16 cellular contexts compared by ENCODE assay signal in the genomic region with DNA sequence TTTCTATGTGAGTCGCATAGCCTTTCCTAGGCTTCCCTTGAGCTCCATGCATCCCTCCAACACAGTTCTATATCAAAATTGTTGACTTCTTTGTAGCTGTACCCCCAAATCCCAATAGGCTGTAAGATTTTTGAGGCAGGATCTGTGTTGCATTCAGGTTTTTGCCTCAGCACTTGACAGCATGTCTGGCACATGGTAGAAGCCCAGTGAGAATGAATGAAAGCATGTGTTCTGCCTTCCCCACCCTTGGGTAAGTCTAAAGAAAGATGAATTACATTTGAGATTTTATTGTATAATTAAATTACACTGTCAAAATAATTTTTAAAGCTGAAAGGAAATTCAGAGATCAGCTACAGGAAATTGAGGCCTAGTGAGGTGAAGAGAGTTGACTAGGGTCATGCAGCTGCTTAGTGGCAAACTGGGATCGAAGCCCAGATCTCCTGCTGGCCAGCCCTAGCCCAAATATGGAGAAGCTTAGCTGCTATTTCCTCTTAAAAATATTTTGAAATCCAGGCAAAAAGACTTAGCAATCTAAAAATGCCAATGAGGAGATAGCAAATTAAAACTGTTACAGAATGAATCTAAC.
A peak's percentile ranks its signal among the peaks of the same experiment; 100 is the strongest.
DNase-seq lines count a peak whose midpoint lies in the region; TF ChIP-seq lines count a peak whose summit lies in the region.
"Had no signal": no experiment of that assay in that cellular context is flagged by ENCODE, and none has a peak within 500 bp of the region (broad histone marks: within the 10 kb centered on the region; RNA-seq: fewer than 3 reads in every experiment).

No MANE protein-coding gene starts in this region.

- intact Hi-C loops in activated T-helper 1 cell treated with anti-CD3 and anti-CD28 coated beads, Interleukin-12 subunit alpha, Interleukin-12 subunit beta, Interleukin-2, Interleukin-4 antibody, amounts not matched to agents 30 ng/mL and 10 ng/mL and 1 ng/mL, durations not matched to agents 14 hours and 24 hours and 36 hours (cut with micrococcal nuclease): no loop called here

- peaks cover 20% of the 10 kb centered on the region for H3K4me1 Mint-ChIP-seq in nephron
- H3K4me1 Mint-ChIP-seq in activated T-helper 1 cell treated with anti-CD3 and anti-CD28 coated beads, Interleukin-12 subunit alpha, Interleukin-12 subunit beta, Interleukin-2, Interleukin-4 antibody, amounts not matched to agents 30 ng/mL and 10 ng/mL and 1 ng/mL, durations not matched to agents 14 hours and 24 hours and 36 hours (ENCODE audit: low read depth): no peaks in the 10 kb centered on the region
- H3K4me1 Mint-ChIP-seq: neural progenitor cell had no signal

- in situ Hi-C loops in GM13977 (cut with MboI; ENCODE audit: low pct_unique_long_range_greater_than_20kb, low sequenced_read_pairs, unreplicated experiment): no loop called here

- TF ChIP-seq CTCF in nephron (IDR thresholded peaks at IDR 0.05; ENCODE audit: unreplicated experiment in 3 of 3) (no peak), GM13977 (IDR thresholded peaks at IDR 0.05; ENCODE audit: extremely low read depth, insufficient read depth, missing control alignments) (no peak)

- peaks cover 3% of the 10 kb centered on the region for H3K27me3 Mint-ChIP-seq in nephron (ENCODE audit: low read depth)
- no peaks in the 10 kb centered on the region for H3K27me3 Mint-ChIP-seq in activated T-helper 1 cell treated with anti-CD3 and anti-CD28 coated beads, Interleukin-12 subunit alpha, Interleukin-12 subunit beta, Interleukin-2, Interleukin-4 antibody, amounts not matched to agents 30 ng/mL and 10 ng/mL and 1 ng/mL, durations not matched to agents 14 hours and 24 hours and 36 hours (ENCODE audit: insufficient read depth)

- H3K9me3 Mint-ChIP-seq in nephron: peaks cover 28% of the 10 kb centered on the region
- H3K9me3 Mint-ChIP-seq in activated T-helper 1 cell treated with anti-CD3 and anti-CD28 coated beads, Interleukin-12 subunit alpha, Interleukin-12 subunit beta, Interleukin-2, Interleukin-4 antibody, amounts not matched to agents 30 ng/mL and 10 ng/mL and 1 ng/mL, durations not matched to agents 14 hours and 24 hours and 36 hours: peaks cover 8% of the 10 kb centered on the region

- H3K27ac Mint-ChIP-seq in nephron: peak overlapping the region; percentile 1 to 87 (median 40)
- no peak overlapping the region for H3K27ac Mint-ChIP-seq in activated T-helper 1 cell treated with anti-CD3 and anti-CD28 coated beads, Interleukin-12 subunit alpha, Interleukin-12 subunit beta, Interleukin-2, Interleukin-4 antibody, amounts not matched to agents 30 ng/mL and 10 ng/mL and 1 ng/mL, durations not matched to agents 14 hours and 24 hours and 36 hours
- H3K27ac Mint-ChIP-seq: activated CD8-positive, alpha-beta T cell treated with anti-CD3 and anti-CD28 coated beads, Interleukin-2, amount 10 ng/mL, durations not matched to agents 7 days and 5 days; neural progenitor cell had no signal

- no peak overlapping the region for H3K4me3 Mint-ChIP-seq in nephron
- no peak overlapping the region for H3K4me3 Mint-ChIP-seq in activated T-helper 1 cell treated with anti-CD3 and anti-CD28 coated beads, Interleukin-12 subunit alpha, Interleukin-12 subunit beta, Interleukin-2, Interleukin-4 antibody, amounts not matched to agents 30 ng/mL and 10 ng/mL and 1 ng/mL, durations not matched to agents 14 hours and 24 hours and 36 hours
- H3K4me3 Mint-ChIP-seq: activated CD8-positive, alpha-beta T cell treated with anti-CD3 and anti-CD28 coated beads, Interleukin-2, amount 10 ng/mL, durations not matched to agents 7 days and 5 days; neural progenitor cell had no signal

- no peaks in the 10 kb centered on the region for H3K36me3 Mint-ChIP-seq in nephron (ENCODE audit: low read depth)
- H3K36me3 Mint-ChIP-seq in activated T-helper 1 cell treated with anti-CD3 and anti-CD28 coated beads, Interleukin-12 subunit alpha, Interleukin-12 subunit beta, Interleukin-2, Interleukin-4 antibody, amounts not matched to agents 30 ng/mL and 10 ng/mL and 1 ng/mL, durations not matched to agents 14 hours and 24 hours and 36 hours (ENCODE audit: low read depth): no peaks in the 10 kb centered on the region
- H3K36me3 Mint-ChIP-seq: neural progenitor cell had no signal

- peak; percentile 84 for DNase-seq in AG08395 (ENCODE audit: low spot score)
- DNase-seq in LHCN-M2 (ENCODE audit: low read depth): peak; percentile 21
- DNase-seq in fibroblast of the conjunctiva (ENCODE audit: low read depth): peak; percentile 68
- DNase-seq in NCI-H2081 (lab: John Stamatoyannopoulos, UW): no peak
- DNase-seq in activated T-helper 1 cell treated with anti-CD3 and anti-CD28 coated beads, Interleukin-12 subunit alpha, Interleukin-12 subunit beta, Interleukin-2, Interleukin-4 antibody, amounts not matched to agents 30 ng/mL and 10 ng/mL and 1 ng/mL, durations not matched to agents 14 hours and 24 hours and 36 hours (ENCODE audit: low spot score): no peak
- DNase-seq in GM13977 (ENCODE audit: low spot score): no peak
- no peak for DNase-seq in stimulated activated CD4-positive, alpha-beta T cell treated with anti-CD3 and anti-CD28 coated beads, Interleukin-4, amount 100 ng/mL, for 4 hours
- DNase-seq: ACHN; activated CD8-positive, alpha-beta T cell treated with anti-CD3 and anti-CD28 coated beads, Interleukin-2, amount 10 ng/mL, durations not matched to agents 7 days and 5 days; activated effector memory CD4-positive, alpha-beta T cell treated with Interleukin-2 at 50 U/mL for 16 hours; DMS153; kidney glomerular epithelial cell; NCI-H1092 treated with DMSO at 0.1 percent for 48 hours; substantia nigra had no signal

Comparison
In these comparisons a context has a peak if more than half of its experiments do, and no peak if none do; other contexts are left out.
1. DNase-seq: peak in AG08395 (single experiment), LHCN-M2 (single experiment) and fibroblast of the conjunctiva (single experiment); none in NCI-H2081 (0 of 2), activated T-helper 1 cell treated with anti-CD3 and anti-CD28 coated beads, Interleukin-12 subunit alpha, Interleukin-12 subunit beta, Interleukin-2, Interleukin-4 antibody, amounts not matched to agents 30 ng/mL and 10 ng/mL and 1 ng/mL, durations not matched to agents 14 hours and 24 hours and 36 hours (single experiment), GM13977 (single experiment) and stimulated activated CD4-positive, alpha-beta T cell treated with anti-CD3 and anti-CD28 coated beads, Interleukin-4, amount 100 ng/mL, for 4 hours (0 of 2).